In genomic region chr5:96885518-96886338, GRCh38 we compare ENCODE assay signal across 9 cellular contexts. TPM values are rescaled to one million over a fixed set of nuclear protein-coding genes. Genes with fewer than 3 reads are reported as not detected.
DNase-seq lines count a peak whose midpoint lies in the region; ATAC-seq lines count a peak whose summit lies in the region.
"Had no signal": no experiment of that assay in that cellular context is flagged by ENCODE, and none has a peak within 500 bp of the region (broad histone marks: within the 10 kb centered on the region; RNA-seq: fewer than 3 reads in every experiment).

No MANE protein-coding gene starts in this region.

- H3K27ac ChIP-seq in BLaER1 (no peak overlapping the region), thymus (ENCODE audit: low read depth) (peak overlapping the region; percentile 79)

- H3K36me3 ChIP-seq in BLaER1 (peaks cover 86% of the 10 kb centered on the region), thymus (ENCODE audit: control insufficient read depth, insufficient read depth) (peaks cover 34% of the 10 kb centered on the region)

- ATAC-seq in GM19324 (IDR thresholded peaks at IDR 0.05; ENCODE audit: low FRiP score, unreplicated experiment) = peak; percentile 84
- ATAC-seq in HG03196 (IDR thresholded peaks at IDR 0.05; ENCODE audit: unreplicated experiment) = peak; percentile 81
- peak; percentile 84 for ATAC-seq in activated CD8-positive, alpha-beta T cell treated with anti-CD3 and anti-CD28 coated beads, Interleukin-2, amount 10 ng/mL, durations not matched to agents 7 days and 5 days

- H3K27me3 Mint-ChIP-seq in activated CD8-positive, alpha-beta T cell treated with anti-CD3 and anti-CD28 coated beads, Interleukin-2, amount 10 ng/mL, durations not matched to agents 7 days and 5 days (ENCODE audit: low read depth) = no peaks in the 10 kb centered on the region

- H3K4me1 ChIP-seq in BLaER1 = peaks cover 30% of the 10 kb centered on the region
- peaks cover 22% of the 10 kb centered on the region for H3K4me1 ChIP-seq in thymus (ENCODE audit: control insufficient read depth, insufficient read depth, low read length)

- H3K4me2 ChIP-seq in BLaER1 = peak overlapping the region; percentile 27; the same call in 1 of the 2 replicates

- peak overlapping the region; percentile 44 for H3K4me3 Mint-ChIP-seq in activated CD8-positive, alpha-beta T cell treated with anti-CD3 and anti-CD28 coated beads, Interleukin-2, amount 10 ng/mL, durations not matched to agents 7 days and 5 days

- H3K9me3 ChIP-seq in BLaER1 (no peaks in the 10 kb centered on the region), thymus (ENCODE audit: control insufficient read depth) (no peaks in the 10 kb centered on the region)

- H3K4me3 ChIP-seq in BLaER1 = no peak overlapping the region
- H3K4me3 ChIP-seq in thymus (ENCODE audit: low read length) = no peak overlapping the region

- H3K9me3 Mint-ChIP-seq in activated CD8-positive, alpha-beta T cell treated with anti-CD3 and anti-CD28 coated beads, Interleukin-2, amount 10 ng/mL, durations not matched to agents 7 days and 5 days (ENCODE audit: insufficient read depth) = no peaks in the 10 kb centered on the region

- H3K36me3 Mint-ChIP-seq in activated CD8-positive, alpha-beta T cell treated with anti-CD3 and anti-CD28 coated beads, Interleukin-2, amount 10 ng/mL, durations not matched to agents 7 days and 5 days (ENCODE audit: low read depth) = peaks cover 82% of the 10 kb centered on the region

- POLR2A ChIA-PET in activated CD8-positive, alpha-beta T cell treated with anti-CD3 and anti-CD28 coated beads, Interleukin-2, amount 10 ng/mL, durations not matched to agents 7 days and 5 days (lab: Charles Lee) = interaction anchor here (1.0 to 2.6 kb wide), 6 partner anchors 9 to 50 kb away, joined by 3 to 12 read pairs (median 6); partner anchors contain the start of genes ERAP2 and LNPEP

- H3K27me3 ChIP-seq in BLaER1 (no peaks in the 10 kb centered on the region), thymus (ENCODE audit: control insufficient read depth, insufficient read depth) (no peaks in the 10 kb centered on the region)

- no peaks in the 10 kb centered on the region for H4K20me1 ChIP-seq in BLaER1

- H3K9ac ChIP-seq in BLaER1 = no peak overlapping the region

- peak; percentile 61 for DNase-seq in activated CD8-positive, alpha-beta T cell treated with anti-CD3 and anti-CD28 coated beads, Interleukin-2, amount 10 ng/mL, durations not matched to agents 7 days and 5 days
- DNase-seq in SHP77 (lab: John Stamatoyannopoulos, UW) (no peak), NCI-H510A (lab: John Stamatoyannopoulos, UW) (no peak), UCSD-AML1 (lab: John Stamatoyannopoulos, UW; ENCODE audit: unreplicated experiment) (no peak)

- H3K27ac Mint-ChIP-seq in activated CD8-positive, alpha-beta T cell treated with anti-CD3 and anti-CD28 coated beads, Interleukin-2, amount 10 ng/mL, durations not matched to agents 7 days and 5 days = peak overlapping the region; percentile 81

- H3K4me1 Mint-ChIP-seq in activated CD8-positive, alpha-beta T cell treated with anti-CD3 and anti-CD28 coated beads, Interleukin-2, amount 10 ng/mL, durations not matched to agents 7 days and 5 days (ENCODE audit: low read depth) = peaks cover 66% of the 10 kb centered on the region

- CTCF ChIA-PET in activated CD8-positive, alpha-beta T cell treated with anti-CD3 and anti-CD28 coated beads, Interleukin-2, amount 10 ng/mL, durations not matched to agents 7 days and 5 days (lab: Charles Lee) = interaction anchor here (0.8 to 6.6 kb wide), 10 partner anchors 9 to 276 kb away, joined by 3 to 106 read pairs (median 5); partner anchors contain the start of genes ERAP2 and LIX1

- WGBS in thymus = 49% methylated on average over 5 of the region's 5 CpGs

RNA-seq across cellular contexts. Expression of gene ERAP2, which starts 9.4 kb away (rescaled TPM):
- total RNA-seq in activated CD8-positive, alpha-beta T cell treated with anti-CD3 and anti-CD28 coated beads, Interleukin-2, amount 10 ng/mL, durations not matched to agents 7 days and 5 days = 10 to 100 TPM; 93.0 to 96.0 TPM
- 51.5 TPM for polyA plus RNA-seq in thymus
- polyA plus RNA-seq: neural cell had no signal

RNA-seq across cellular contexts. Expression of gene LNPEP, which starts 50.2 kb away (rescaled TPM):
- total RNA-seq in activated CD8-positive, alpha-beta T cell treated with anti-CD3 and anti-CD28 coated beads, Interleukin-2, amount 10 ng/mL, durations not matched to agents 7 days and 5 days = 10 to 100 TPM; 85.9 to 90.1 TPM
- 15.8 TPM for polyA plus RNA-seq in thymus
